Comparison of ENCODE assay signal across 1 cellular context in genomic region chr2:18987021-18987420, GRCh38.
TF ChIP-seq lines count a peak whose summit lies in the region.

No MANE protein-coding gene starts in this region.

TF ChIP-seq in IMR-90, 13 proteins besides CTCF, POLR2A, EP300 and RAD21:
- TF ChIP-seq CEBPB (IDR thresholded peaks at IDR 0.05; ENCODE audit: low read depth, low read length) (no peak), RCOR1 (IDR thresholded peaks at IDR 0.05; ENCODE audit: insufficient replicate concordance, low read length) (no peak), RFX5 (IDR thresholded peaks at IDR 0.05; ENCODE audit: low read depth, low read length) (no peak), NFE2L2 (IDR thresholded peaks at IDR 0.05; ENCODE audit: low read depth, low read length) (no peak), MAFK (IDR thresholded peaks at IDR 0.05; ENCODE audit: low read depth, low read length) (no peak), SMC3 (IDR thresholded peaks at IDR 0.05; ENCODE audit: low read depth, low read length) (no peak), MXI1 (IDR thresholded peaks at IDR 0.05; ENCODE audit: borderline replicate concordance, low read depth, low read length) (no peak), USF2 (IDR thresholded peaks at IDR 0.05; ENCODE audit: low read depth, low read length) (no peak), CHD1 (IDR thresholded peaks at IDR 0.05; ENCODE audit: low read depth, low read length) (no peak), MAZ (IDR thresholded peaks at IDR 0.05; ENCODE audit: borderline replicate concordance, low read depth, low read length) (no peak), ELK1 (IDR thresholded peaks at IDR 0.05; ENCODE audit: borderline replicate concordance, low read depth, low read length) (no peak), BHLHE40 (IDR thresholded peaks at IDR 0.05; ENCODE audit: low read depth, low read length) (no peak), FOS (IDR thresholded peaks at IDR 0.05; ENCODE audit: low read depth, low read length) (no peak)
